13 cellular contexts compared by ENCODE assay signal in the genomic region with DNA sequence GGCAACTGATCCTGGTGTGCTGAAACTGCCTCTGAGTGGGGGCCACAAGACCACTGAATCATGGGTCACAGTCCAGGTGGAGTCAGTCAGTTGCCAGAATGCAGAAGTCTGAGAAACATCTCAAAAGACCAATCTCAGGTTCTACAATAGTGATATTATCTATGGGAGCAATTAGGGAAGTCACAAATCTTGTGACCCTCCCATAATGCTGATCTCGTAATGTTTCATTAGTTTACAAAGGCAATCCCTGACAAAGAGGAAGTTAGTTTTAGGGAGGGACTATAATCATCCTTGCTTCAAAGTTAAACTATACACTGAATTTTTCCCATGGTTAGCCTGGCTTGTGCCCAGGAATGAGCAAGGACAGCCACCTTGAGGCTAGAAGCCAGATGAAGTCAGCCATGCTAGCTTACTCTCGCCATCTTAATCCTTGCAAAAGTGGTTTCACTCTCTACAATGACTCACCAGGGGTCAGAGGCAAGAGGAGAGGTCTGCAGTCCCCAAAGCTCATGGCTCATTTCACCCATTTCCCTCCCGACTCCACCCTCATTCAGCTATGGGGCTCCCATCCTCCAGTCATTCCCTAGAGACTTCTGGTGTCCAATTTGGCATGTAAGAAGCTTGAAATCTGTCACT. TPM values are rescaled to one million over a fixed set of nuclear protein-coding genes. Genes with fewer than 3 reads are reported as not detected.
DNase-seq lines count a peak whose midpoint lies in the region; ATAC-seq, FAIRE-seq and TF ChIP-seq lines count a peak whose summit lies in the region.
"Had no signal": no experiment of that assay in that cellular context is flagged by ENCODE, and none has a peak within 500 bp of the region (broad histone marks: within the 10 kb centered on the region; RNA-seq: fewer than 3 reads in every experiment).

No MANE protein-coding gene starts in this region.

- H3K9me1 ChIP-seq in K562 (ENCODE audit: control insufficient read depth, insufficient read depth, low read length): no peaks in the 10 kb centered on the region

- FAIRE-seq in K562 (lab: Jason Lieb, UNC): no peak
- FAIRE-seq: astrocyte had no signal

- ATAC-seq in activated CD4-positive, alpha-beta T cell treated with anti-CD3 and anti-CD28 coated beads for 36 hours: peak; percentile 51
- ATAC-seq in K562: no peak

- in situ Hi-C loops in K562 (cut with MboI): no loop called here
- in situ Hi-C loops in mammary epithelial cell (cut with MboI; ENCODE audit: low sequenced_read_pairs in 2 of 2): no loop called here

- no peaks in the 10 kb centered on the region for H3K9me3 ChIP-seq in K562 (replicated peaks; ENCODE audit: control insufficient read depth, insufficient read depth, low read depth, low read length)
- no peaks in the 10 kb centered on the region for H3K9me3 ChIP-seq in neutrophil
- H3K9me3 ChIP-seq in mammary epithelial cell (replicated peaks; ENCODE audit: insufficient read depth, low read length): no peaks in the 10 kb centered on the region
- H3K9me3 ChIP-seq: thyroid gland had no signal

- H3K27me3 ChIP-seq in K562 (ENCODE audit: control insufficient read depth in 2 of 2, insufficient read depth in 2 of 2, low read length in 2 of 2): peaks cover 11 to 36% of the 10 kb centered on the region in 2 experiments
- H3K27me3 ChIP-seq in neutrophil: no peaks in the 10 kb centered on the region
- H3K27me3 ChIP-seq in mammary epithelial cell (ENCODE audit: insufficient read depth, low read length): peaks cover 2% of the 10 kb centered on the region
- H3K27me3 ChIP-seq: thyroid gland had no signal

- no peak for TF ChIP-seq EP300 in K562 (IDR thresholded peaks at IDR 0.05; ENCODE audit: low read length)

- no TSS peak for BruUV-seq in K562 (replicated peaks; lab: Mats Ljungman, UMichigan)
- no TSS peak for BruUV-seq in mammary epithelial cell (replicated peaks; lab: Mats Ljungman, UMichigan)

- H3K4me3 Mint-ChIP-seq in activated CD4-positive, alpha-beta T cell treated with anti-CD3 and anti-CD28 coated beads for 36 hours: no peak overlapping the region
- no peak overlapping the region for H3K4me3 Mint-ChIP-seq in activated CD4-positive, alpha-beta T cell treated with anti-CD3 and anti-CD28 coated beads, Interleukin-2, amount 10 ng/mL, durations not matched to agents 7 days and 5 days
- H3K4me3 Mint-ChIP-seq in glutamatergic neuron (ENCODE audit: unreplicated experiment): no peak overlapping the region

- POLR2A ChIA-PET in activated CD4-positive, alpha-beta T cell treated with anti-CD3 and anti-CD28 coated beads for 36 hours (lab: Charles Lee): no interaction called here
- POLR2A ChIA-PET in activated CD4-positive, alpha-beta T cell treated with anti-CD3 and anti-CD28 coated beads, Interleukin-2, amount 10 ng/mL, durations not matched to agents 7 days and 5 days (lab: Charles Lee): no interaction called here
- POLR2A ChIA-PET in K562 (lab: Yijun Ruan, JAX): interaction anchor here (0.6 to 0.8 kb wide), 2 partner anchors 9 to 434 kb away, joined by 3 read pairs; no protein-coding TSS in a partner anchor

- H3K36me3 ChIP-seq in K562 (ENCODE audit: control insufficient read depth, insufficient read depth, low read length): no peaks in the 10 kb centered on the region
- peaks cover 68% of the 10 kb centered on the region for H3K36me3 ChIP-seq in neutrophil
- H3K36me3 ChIP-seq in mammary epithelial cell (ENCODE audit: insufficient read depth, low read length): no peaks in the 10 kb centered on the region
- H3K36me3 ChIP-seq: thyroid gland had no signal

- peaks cover 17% of the 10 kb centered on the region for H3K4me1 Mint-ChIP-seq in activated CD4-positive, alpha-beta T cell treated with anti-CD3 and anti-CD28 coated beads for 36 hours
- H3K4me1 Mint-ChIP-seq in activated CD4-positive, alpha-beta T cell treated with anti-CD3 and anti-CD28 coated beads, Interleukin-2, amount 10 ng/mL, durations not matched to agents 7 days and 5 days: peaks cover 20% of the 10 kb centered on the region
- H3K4me1 Mint-ChIP-seq in glutamatergic neuron (ENCODE audit: low read depth, unreplicated experiment): peaks cover 5% of the 10 kb centered on the region

- no peaks in the 10 kb centered on the region for H3K9me3 Mint-ChIP-seq in activated CD4-positive, alpha-beta T cell treated with anti-CD3 and anti-CD28 coated beads for 36 hours (ENCODE audit: low read depth)
- H3K9me3 Mint-ChIP-seq in activated CD4-positive, alpha-beta T cell treated with anti-CD3 and anti-CD28 coated beads, Interleukin-2, amount 10 ng/mL, durations not matched to agents 7 days and 5 days: no peaks in the 10 kb centered on the region
- peaks cover 2% of the 10 kb centered on the region for H3K9me3 Mint-ChIP-seq in glutamatergic neuron (ENCODE audit: unreplicated experiment)

- H3K4me3 ChIP-seq in K562: no peak overlapping the region
- H3K4me3 ChIP-seq in neutrophil (ENCODE audit: low read depth in 1 of 2, low read length in 1 of 2): peak overlapping the region; percentile 81 to 83
- no peak overlapping the region for H3K4me3 ChIP-seq in mammary epithelial cell (replicated peaks in 1 of 3; ENCODE audit: insufficient read depth in 1 of 3, low read depth in 2 of 3, low read length in 3 of 3)
- H3K4me3 ChIP-seq: thyroid gland had no signal

- dilution Hi-C loops in mammary epithelial cell (cut with HindIII; ENCODE audit: low sequenced_read_pairs): no loop called here

- H3K4me2 ChIP-seq in K562 (ENCODE audit: insufficient read depth, low read length) (no peak overlapping the region), mammary epithelial cell (ENCODE audit: insufficient read depth, low read depth, low read length) (no peak overlapping the region)

- H3K4me1 ChIP-seq in K562 (replicated peaks in 1 of 2; ENCODE audit: control insufficient read depth in 2 of 2, insufficient read depth in 2 of 2, low read length in 2 of 2) (no peaks in the 10 kb centered on the region), neutrophil (ENCODE audit: control insufficient read depth in 1 of 2, insufficient read depth in 1 of 2, low read depth in 1 of 2, low read length in 1 of 2) (peaks cover 79 to 100% of the 10 kb centered on the region in 2 experiments), mammary epithelial cell (ENCODE audit: insufficient read depth, low read length) (no peaks in the 10 kb centered on the region)

- TF ChIP-seq CTCF in K562 (IDR thresholded peaks at IDR 0.05 in 2 of 3, conservative IDR thresholded peaks at IDR 0.05 in 1 of 3; ENCODE audit: insufficient read depth in 2 of 3, low read depth in 1 of 3, low read length in 3 of 3): no peak
- peak; percentile 24 for TF ChIP-seq CTCF in neutrophil (IDR thresholded peaks at IDR 0.05)
- TF ChIP-seq CTCF in glutamatergic neuron (IDR thresholded peaks at IDR 0.05; ENCODE audit: partially characterized antibody, unreplicated experiment): no peak
- TF ChIP-seq CTCF in mammary epithelial cell (conservative IDR thresholded peaks at IDR 0.05 in 1 of 2, IDR thresholded peaks at IDR 0.05 in 1 of 2; ENCODE audit: extremely low read depth in 1 of 2, insufficient read depth in 1 of 2, low read depth in 1 of 2, low read length in 2 of 2): no peak

- TF ChIP-seq RAD21 in K562 (CRISPR knock-in tag; conservative IDR thresholded peaks at IDR 0.05 in 1 of 2, IDR thresholded peaks at IDR 0.05 in 1 of 2): no peak

- H3K9ac ChIP-seq in K562 (ENCODE audit: insufficient read depth in 1 of 2, low read depth in 2 of 2, low read length in 2 of 2): no peak overlapping the region
- no peak overlapping the region for H3K9ac ChIP-seq in mammary epithelial cell (ENCODE audit: insufficient read depth, low read length)

- no peak for TF ChIP-seq POLR2A in K562 (conservative IDR thresholded peaks at IDR 0.05)

- H2AFZ ChIP-seq in K562 (ENCODE audit: low read depth, low read length) (no peak overlapping the region), mammary epithelial cell (ENCODE audit: low read depth, low read length) (no peak overlapping the region)

- no peaks in the 10 kb centered on the region for H3K36me3 Mint-ChIP-seq in activated CD4-positive, alpha-beta T cell treated with anti-CD3 and anti-CD28 coated beads for 36 hours (ENCODE audit: low read depth)
- H3K36me3 Mint-ChIP-seq in activated CD4-positive, alpha-beta T cell treated with anti-CD3 and anti-CD28 coated beads, Interleukin-2, amount 10 ng/mL, durations not matched to agents 7 days and 5 days (ENCODE audit: low read depth): no peaks in the 10 kb centered on the region
- no peaks in the 10 kb centered on the region for H3K36me3 Mint-ChIP-seq in glutamatergic neuron (ENCODE audit: unreplicated experiment)

- WGBS in K562 (ENCODE audit: insufficient coverage, low coverage, missing lambda C conversion rate): 0% methylated on average over 3 of the region's 3 CpGs
- 52% methylated on average over 3 of the region's 3 CpGs for WGBS in mammary epithelial cell (ENCODE audit: low coverage, missing lambda C conversion rate)

- no peak overlapping the region for H3K27ac ChIP-seq in K562 (ENCODE audit: extremely low read depth, low read depth, low read length)
- H3K27ac ChIP-seq in neutrophil: peak overlapping the region; percentile 100
- no peak overlapping the region for H3K27ac ChIP-seq in mammary epithelial cell (ENCODE audit: insufficient read depth, low read depth, low read length)
- H3K27ac ChIP-seq: thyroid gland had no signal

- H3K79me2 ChIP-seq in K562 (ENCODE audit: control insufficient read depth, insufficient read depth, low read length) (no peaks in the 10 kb centered on the region), mammary epithelial cell (ENCODE audit: insufficient read depth, low read length) (no peaks in the 10 kb centered on the region)

- DNase-seq in activated CD4-positive, alpha-beta T cell treated with anti-CD3 and anti-CD28 coated beads for 36 hours: no peak
- no peak for DNase-seq in activated CD4-positive, alpha-beta T cell treated with anti-CD3 and anti-CD28 coated beads, Interleukin-2, amount 10 ng/mL, durations not matched to agents 7 days and 5 days
- DNase-seq in NCI-H69 (lab: John Stamatoyannopoulos, UW) (peak; percentile 33), K562 (ENCODE audit: extremely low read depth in 1 of 4, low spot score in 3 of 4) (no peak), glutamatergic neuron (no peak), mammary epithelial cell (no peak)
- no peak for DNase-seq in activated CD4-positive, alpha-beta T cell treated with anti-CD3 and anti-CD28 coated beads, Interleukin-2, amount 50 U/mL, for 4 hours
- DNase-seq: effector CD8-positive, alpha-beta T cell; right cardiac atrium; thyroid gland had no signal

- intact Hi-C loops in activated CD4-positive, alpha-beta T cell treated with anti-CD3 and anti-CD28 coated beads for 36 hours (cut with DNase I, micrococcal nuclease): no loop called here
- intact Hi-C loops in K562 (cut with micrococcal nuclease): no loop called here
- intact Hi-C loops in mammary epithelial cell (cut with micrococcal nuclease): no loop called here

- peaks cover 2% of the 10 kb centered on the region for H3K27me3 Mint-ChIP-seq in activated CD4-positive, alpha-beta T cell treated with anti-CD3 and anti-CD28 coated beads for 36 hours
- H3K27me3 Mint-ChIP-seq in activated CD4-positive, alpha-beta T cell treated with anti-CD3 and anti-CD28 coated beads, Interleukin-2, amount 10 ng/mL, durations not matched to agents 7 days and 5 days: peaks cover 7% of the 10 kb centered on the region
- H3K27me3 Mint-ChIP-seq in glutamatergic neuron (ENCODE audit: unreplicated experiment): peaks cover 10% of the 10 kb centered on the region

- H4K20me1 ChIP-seq in K562 (replicated peaks; ENCODE audit: control insufficient read depth, insufficient read depth, low read length): no peaks in the 10 kb centered on the region
- no peaks in the 10 kb centered on the region for H4K20me1 ChIP-seq in mammary epithelial cell (ENCODE audit: insufficient read depth, low read length)

- no peak overlapping the region for H3K27ac Mint-ChIP-seq in activated CD4-positive, alpha-beta T cell treated with anti-CD3 and anti-CD28 coated beads for 36 hours
- H3K27ac Mint-ChIP-seq in activated CD4-positive, alpha-beta T cell treated with anti-CD3 and anti-CD28 coated beads, Interleukin-2, amount 10 ng/mL, durations not matched to agents 7 days and 5 days: no peak overlapping the region
- no peak overlapping the region for H3K27ac Mint-ChIP-seq in glutamatergic neuron (ENCODE audit: unreplicated experiment)

- CTCF ChIA-PET in activated CD4-positive, alpha-beta T cell treated with anti-CD3 and anti-CD28 coated beads for 36 hours (lab: Charles Lee): interaction anchor here (0.6 to 5.6 kb wide), 8 partner anchors 8 to 586 kb away, joined by 3 to 43 read pairs (median 4); no protein-coding TSS in a partner anchor
- CTCF ChIA-PET in activated CD4-positive, alpha-beta T cell treated with anti-CD3 and anti-CD28 coated beads, Interleukin-2, amount 10 ng/mL, durations not matched to agents 7 days and 5 days (lab: Charles Lee): interaction anchor here (1.0 to 1.5 kb wide), 2 partner anchors 9 to 19 kb away, joined by 3 to 5 read pairs; no protein-coding TSS in a partner anchor
- CTCF ChIA-PET in K562 (lab: Yijun Ruan, JAX; ENCODE audit: low intra/inter-chr PET ratio): no interaction called here
- CTCF ChIA-PET in mammary epithelial cell (lab: Charles Lee; ENCODE audit: low non-redundant PET): no interaction called here

RNA-seq across cellular contexts. Expression of a gene that starts 5.4 kb away (rescaled TPM):
- not detected for total RNA-seq in activated CD4-positive, alpha-beta T cell treated with anti-CD3 and anti-CD28 coated beads for 36 hours
- total RNA-seq in activated CD4-positive, alpha-beta T cell treated with anti-CD3 and anti-CD28 coated beads, Interleukin-2, amount 10 ng/mL, durations not matched to agents 7 days and 5 days: not detected
- total RNA-seq in K562 (2011; cell fraction: chromatin; rRNA removed; ENCODE audit: low replicate concordance): not detected in 2 replicates
- total RNA-seq in K562 (2011; cell fraction: nucleolus; rRNA removed): not detected in 2 replicates
- total RNA-seq in K562 (2011; cell fraction: nucleoplasm; rRNA removed): not detected in 2 replicates
- not detected in 2 replicates for total RNA-seq in K562 (2014; rRNA removed)
- total RNA-seq in K562 (2014; rRNA removed; fragmentation: Illumina TruSeq; extraction: Trizol): not detected in 2 replicates
- not detected in 2 replicates for total RNA-seq in K562 (2015; rRNA removed; fragmentation: Illumina TruSeq; extraction: Trizol)
- total RNA-seq in K562 (2021): not detected in 2 replicates
- polyA plus RNA-seq in K562 (2011; rRNA removed): not detected in 2 replicates
- not detected in 2 replicates for polyA plus RNA-seq in K562 (2011; cell fraction: cytosol; rRNA removed)
- not detected in 2 replicates for polyA plus RNA-seq in K562 (2011; cell fraction: nucleus; rRNA removed)
- not detected in 2 replicates for polyA plus RNA-seq in K562 (2012)
- not detected in 2 replicates for polyA plus RNA-seq in K562 (2014; fragmentation: Illumina TruSeq; extraction: Trizol)
- not detected for polyA plus RNA-seq in K562 (2014; fragmentation: Nextera tagmentation; extraction: Ambion mirVana)
- not detected in 2 replicates for polyA plus RNA-seq in K562 (2014; rRNA removed)
- not detected in 2 replicates for polyA minus RNA-seq in K562 (2011; rRNA and poly(A)+ RNA removed)
- polyA minus RNA-seq in K562 (2011; cell fraction: cytosol; rRNA and poly(A)+ RNA removed): not detected in 2 replicates
- not detected in 2 replicates for polyA minus RNA-seq in K562 (2011; cell fraction: nucleus; rRNA and poly(A)+ RNA removed)
- total RNA-seq in glutamatergic neuron (ENCODE audit: unreplicated experiment): not detected
- not detected for total RNA-seq in mammary epithelial cell
- polyA plus RNA-seq in mammary epithelial cell: not detected
- not detected for polyA minus RNA-seq in mammary epithelial cell
- total RNA-seq: astrocyte, thyroid gland had no signal

RNA-seq across cellular contexts. Expression of a gene that starts 42.7 kb away (rescaled TPM):
- total RNA-seq in activated CD4-positive, alpha-beta T cell treated with anti-CD3 and anti-CD28 coated beads for 36 hours: not detected
- not detected for total RNA-seq in activated CD4-positive, alpha-beta T cell treated with anti-CD3 and anti-CD28 coated beads, Interleukin-2, amount 10 ng/mL, durations not matched to agents 7 days and 5 days
- total RNA-seq in K562 (2011; cell fraction: chromatin; rRNA removed; ENCODE audit: low replicate concordance): not detected in 2 replicates
- total RNA-seq in K562 (2011; cell fraction: nucleolus; rRNA removed): not detected in 2 replicates
- not detected in 2 replicates for total RNA-seq in K562 (2011; cell fraction: nucleoplasm; rRNA removed)
- 0.29 TPM in 1 of 2 replicates, not detected in the other for total RNA-seq in K562 (2014; rRNA removed)
- not detected in 2 replicates for total RNA-seq in K562 (2014; rRNA removed; fragmentation: Illumina TruSeq; extraction: Trizol)
- total RNA-seq in K562 (2015; rRNA removed; fragmentation: Illumina TruSeq; extraction: Trizol): not detected in 2 replicates
- not detected in 2 replicates for total RNA-seq in K562 (2021)
- not detected in 2 replicates for polyA plus RNA-seq in K562 (2011; rRNA removed)
- 0.06 TPM in 1 of 2 replicates, not detected in the other for polyA plus RNA-seq in K562 (2011; cell fraction: cytosol; rRNA removed)
- polyA plus RNA-seq in K562 (2011; cell fraction: nucleus; rRNA removed): not detected in 2 replicates
- 0.04 and 0.78 TPM in 2 replicates for polyA plus RNA-seq in K562 (2012)
- not detected in 2 replicates for polyA plus RNA-seq in K562 (2014; fragmentation: Illumina TruSeq; extraction: Trizol)
- polyA plus RNA-seq in K562 (2014; fragmentation: Nextera tagmentation; extraction: Ambion mirVana): under 1 TPM in 1 of 2 experiments, not detected in 1; 0.11 TPM
- polyA plus RNA-seq in K562 (2014; rRNA removed): not detected in 2 replicates
- not detected in 2 replicates for polyA minus RNA-seq in K562 (2011; rRNA and poly(A)+ RNA removed)
- not detected in 2 replicates for polyA minus RNA-seq in K562 (2011; cell fraction: cytosol; rRNA and poly(A)+ RNA removed)
- polyA minus RNA-seq in K562 (2011; cell fraction: nucleus; rRNA and poly(A)+ RNA removed): not detected in 2 replicates
- not detected for total RNA-seq in glutamatergic neuron (ENCODE audit: unreplicated experiment)
- not detected for total RNA-seq in mammary epithelial cell
- polyA plus RNA-seq in mammary epithelial cell: not detected
- polyA minus RNA-seq in mammary epithelial cell: not detected
- total RNA-seq: astrocyte, mucosa of gallbladder, right cardiac atrium, thyroid gland had no signal
- polyA plus RNA-seq: right cardiac atrium had no signal

RNA-seq across cellular contexts. Expression of a gene that starts 43.0 kb away (rescaled TPM):
- not detected for total RNA-seq in activated CD4-positive, alpha-beta T cell treated with anti-CD3 and anti-CD28 coated beads for 36 hours
- not detected for total RNA-seq in activated CD4-positive, alpha-beta T cell treated with anti-CD3 and anti-CD28 coated beads, Interleukin-2, amount 10 ng/mL, durations not matched to agents 7 days and 5 days
- total RNA-seq in K562 (2011; cell fraction: chromatin; rRNA removed; ENCODE audit: low replicate concordance): not detected in 2 replicates
- total RNA-seq in K562 (2011; cell fraction: nucleolus; rRNA removed): not detected in 2 replicates
- not detected in 2 replicates for total RNA-seq in K562 (2011; cell fraction: nucleoplasm; rRNA removed)
- total RNA-seq in K562 (2014; rRNA removed) (not detected in 2 replicates), K562 (2014; rRNA removed; fragmentation: Illumina TruSeq; extraction: Trizol) (not detected in 2 replicates), K562 (2015; rRNA removed; fragmentation: Illumina TruSeq; extraction: Trizol) (not detected in 2 replicates), K562 (2021) (not detected in 2 replicates), glutamatergic neuron (ENCODE audit: unreplicated experiment) (not detected), mammary epithelial cell (not detected)
- polyA plus RNA-seq in K562 (2011; rRNA removed) (not detected in 2 replicates), K562 (2014; fragmentation: Illumina TruSeq; extraction: Trizol) (not detected in 2 replicates), K562 (2014; fragmentation: Nextera tagmentation; extraction: Ambion mirVana) (under 1 TPM in 1 of 2 experiments, not detected in 1; 0.03 TPM), K562 (2014; rRNA removed) (0.04 TPM in 1 of 2 replicates, not detected in the other), mammary epithelial cell (not detected)
- polyA plus RNA-seq in K562 (2011; cell fraction: cytosol; rRNA removed): not detected in 2 replicates
- polyA plus RNA-seq in K562 (2011; cell fraction: nucleus; rRNA removed): not detected in 2 replicates
- 0.03 TPM in 1 of 2 replicates, not detected in the other for polyA plus RNA-seq in K562 (2012)
- polyA minus RNA-seq in K562 (2011; rRNA and poly(A)+ RNA removed): not detected in 2 replicates
- polyA minus RNA-seq in K562 (2011; cell fraction: cytosol; rRNA and poly(A)+ RNA removed): not detected in 2 replicates
- not detected in 2 replicates for polyA minus RNA-seq in K562 (2011; cell fraction: nucleus; rRNA and poly(A)+ RNA removed)
- polyA minus RNA-seq in mammary epithelial cell: not detected
- total RNA-seq: astrocyte, mucosa of gallbladder, right cardiac atrium had no signal
- polyA plus RNA-seq: right cardiac atrium had no signal

RNA-seq across cellular contexts. Expression of a gene that starts 46.5 kb away (rescaled TPM):
- total RNA-seq in activated CD4-positive, alpha-beta T cell treated with anti-CD3 and anti-CD28 coated beads for 36 hours: not detected
- total RNA-seq in activated CD4-positive, alpha-beta T cell treated with anti-CD3 and anti-CD28 coated beads, Interleukin-2, amount 10 ng/mL, durations not matched to agents 7 days and 5 days: not detected
- not detected in 2 replicates for total RNA-seq in K562 (2011; cell fraction: chromatin; rRNA removed; ENCODE audit: low replicate concordance)
- total RNA-seq in K562 (2011; cell fraction: nucleolus; rRNA removed): not detected in 2 replicates
- total RNA-seq in K562 (2011; cell fraction: nucleoplasm; rRNA removed): not detected in 2 replicates
- total RNA-seq in K562 (2014; rRNA removed) (not detected in 2 replicates), K562 (2014; rRNA removed; fragmentation: Illumina TruSeq; extraction: Trizol) (not detected in 2 replicates), K562 (2015; rRNA removed; fragmentation: Illumina TruSeq; extraction: Trizol) (not detected in 2 replicates), K562 (2021) (0.24 and 0.29 TPM in 2 replicates), glutamatergic neuron (ENCODE audit: unreplicated experiment) (0.20 TPM), mammary epithelial cell (under 1 TPM; under 0.01 to 0.56 TPM)
- polyA plus RNA-seq in K562 (2011; rRNA removed) (not detected in 2 replicates), K562 (2014; fragmentation: Illumina TruSeq; extraction: Trizol) (not detected in 2 replicates), K562 (2014; fragmentation: Nextera tagmentation; extraction: Ambion mirVana) (not detected), K562 (2014; rRNA removed) (not detected in 2 replicates), mammary epithelial cell (0.31 TPM)
- polyA plus RNA-seq in K562 (2011; cell fraction: cytosol; rRNA removed): not detected in 2 replicates
- polyA plus RNA-seq in K562 (2011; cell fraction: nucleus; rRNA removed): not detected in 2 replicates
- polyA plus RNA-seq in K562 (2012): 0.03 TPM in 1 of 2 replicates, not detected in the other
- polyA minus RNA-seq in K562 (2011; rRNA and poly(A)+ RNA removed): not detected in 2 replicates
- not detected in 2 replicates for polyA minus RNA-seq in K562 (2011; cell fraction: cytosol; rRNA and poly(A)+ RNA removed)
- polyA minus RNA-seq in K562 (2011; cell fraction: nucleus; rRNA and poly(A)+ RNA removed): not detected in 2 replicates
- not detected for polyA minus RNA-seq in mammary epithelial cell
- total RNA-seq: astrocyte had no signal
- polyA plus RNA-seq: right cardiac atrium had no signal

RNA-seq across cellular contexts. Expression of a gene that starts 58.3 kb away (rescaled TPM):
- total RNA-seq in activated CD4-positive, alpha-beta T cell treated with anti-CD3 and anti-CD28 coated beads for 36 hours: 1,000 to 10,000 TPM; 2,342 to 3,204 TPM
- 1,000 to 10,000 TPM; 2,679 to 3,011 TPM for total RNA-seq in activated CD4-positive, alpha-beta T cell treated with anti-CD3 and anti-CD28 coated beads, Interleukin-2, amount 10 ng/mL, durations not matched to agents 7 days and 5 days
- total RNA-seq in K562 (2011; cell fraction: chromatin; rRNA removed; ENCODE audit: low replicate concordance): 206 and 366 TPM in 2 replicates
- total RNA-seq in K562 (2011; cell fraction: nucleolus; rRNA removed): 541 and 557 TPM in 2 replicates
- 534 and 889 TPM in 2 replicates for total RNA-seq in K562 (2011; cell fraction: nucleoplasm; rRNA removed)
- 2,281 and 2,654 TPM in 2 replicates for total RNA-seq in K562 (2014; rRNA removed)
- 2,194 and 2,528 TPM in 2 replicates for total RNA-seq in K562 (2014; rRNA removed; fragmentation: Illumina TruSeq; extraction: Trizol)
- 2,976 and 3,114 TPM in 2 replicates for total RNA-seq in K562 (2015; rRNA removed; fragmentation: Illumina TruSeq; extraction: Trizol)
- 3,020 and 3,167 TPM in 2 replicates for total RNA-seq in K562 (2021)
- 1,964 and 2,381 TPM in 2 replicates for polyA plus RNA-seq in K562 (2011; rRNA removed)
- 4,557 and 6,735 TPM in 2 replicates for polyA plus RNA-seq in K562 (2011; cell fraction: cytosol; rRNA removed)
- polyA plus RNA-seq in K562 (2011; cell fraction: nucleus; rRNA removed): 550 and 673 TPM in 2 replicates
- polyA plus RNA-seq in K562 (2012): 3,411 and 3,853 TPM in 2 replicates
- polyA plus RNA-seq in K562 (2014; fragmentation: Illumina TruSeq; extraction: Trizol): 2,057 and 2,080 TPM in 2 replicates
- 1,000 to 10,000 TPM; 3,130 to 3,408 TPM for polyA plus RNA-seq in K562 (2014; fragmentation: Nextera tagmentation; extraction: Ambion mirVana)
- polyA plus RNA-seq in K562 (2014; rRNA removed): 1,986 and 2,747 TPM in 2 replicates
- 324 and 393 TPM in 2 replicates for polyA minus RNA-seq in K562 (2011; rRNA and poly(A)+ RNA removed)
- polyA minus RNA-seq in K562 (2011; cell fraction: cytosol; rRNA and poly(A)+ RNA removed): 1,276 and 1,752 TPM in 2 replicates
- polyA minus RNA-seq in K562 (2011; cell fraction: nucleus; rRNA and poly(A)+ RNA removed): 176 and 348 TPM in 2 replicates
- total RNA-seq in glutamatergic neuron (ENCODE audit: unreplicated experiment): 1,637 TPM
- total RNA-seq in mammary epithelial cell: 1,000 to 10,000 TPM in 1 of 2 donors, 100 to 1,000 TPM in 1; 530 to 2,153 TPM
- 3,946 TPM for polyA plus RNA-seq in mammary epithelial cell
- polyA minus RNA-seq in mammary epithelial cell: 789 TPM

Comparison
In these comparisons a context has a peak if more than half of its experiments do, and no peak if none do; other contexts are left out.
1. H3K4me3 ChIP-seq: peak in neutrophil (2 of 2); none in K562 (single experiment) and mammary epithelial cell (0 of 3).
2. CTCF ChIA-PET loops: an anchor here in activated CD4-positive, alpha-beta T cell treated with anti-CD3 and anti-CD28 coated beads for 36 hours (0.6 to 5.6 kb wide) and activated CD4-positive, alpha-beta T cell treated with anti-CD3 and anti-CD28 coated beads, Interleukin-2, amount 10 ng/mL, durations not matched to agents 7 days and 5 days (1.0 to 1.5 kb wide); none called in K562 and mammary epithelial cell.